ENCODE assay signal across 8 cellular contexts in genomic region chr19:58097349-58097748, GRCh38. TPM values are rescaled to one million over a fixed set of nuclear protein-coding genes. Genes with fewer than 3 reads are reported as not detected.
DNase-seq lines count a peak whose midpoint lies in the region; ATAC-seq and TF ChIP-seq lines count a peak whose summit lies in the region.

No MANE protein-coding gene starts in this region.

- peaks cover 30 to 51% of the 10 kb centered on the region in 2 donors for H3K36me3 Mint-ChIP-seq in activated naive CD4-positive, alpha-beta T cell treated with anti-CD3 and anti-CD28 coated beads, Interleukin-2, amount 50 U/mL, for 72 hours
- peaks cover 4 to 8% (median 5%) of the 10 kb centered on the region in 3 donors for H3K36me3 Mint-ChIP-seq in immature natural killer cell
- peaks cover 11% of the 10 kb centered on the region for H3K36me3 Mint-ChIP-seq in stimulated activated effector memory CD8-positive, alpha-beta T cell treated with anti-CD3 and anti-CD28 coated beads, Interleukin-12 subunit alpha, Interleukin-12 subunit beta, amount 100 ng/mL, for 72 hours

- H3K27me3 Mint-ChIP-seq in immature natural killer cell (ENCODE audit: low read depth in 3 of 3): peaks cover 8 to 13% (median 12%) of the 10 kb centered on the region in 3 donors

- peak overlapping the region; percentile 52 for H3K4me3 ChIP-seq in HFF-Myc (replicated peaks; ENCODE audit: low read depth, low read length)

- TF ChIP-seq CTCF in HFF-Myc (IDR thresholded peaks at IDR 0.05; ENCODE audit: low read depth, low read length, missing control alignments): no peak

- H3K27ac Mint-ChIP-seq in activated naive CD4-positive, alpha-beta T cell treated with anti-CD3 and anti-CD28 coated beads, Interleukin-2, amount 50 U/mL, for 72 hours: peak overlapping the region; percentile 93 to 99
- H3K27ac Mint-ChIP-seq in immature natural killer cell: peak overlapping the region in 5 of 6 donors; percentile 85 to 100 (median 99)
- peak overlapping the region; percentile 100 for H3K27ac Mint-ChIP-seq in stimulated activated effector memory CD8-positive, alpha-beta T cell treated with anti-CD3 and anti-CD28 coated beads, Interleukin-12 subunit alpha, Interleukin-12 subunit beta, amount 100 ng/mL, for 72 hours

- H3K4me3 Mint-ChIP-seq in immature natural killer cell: peak overlapping the region; percentile 58 to 97 (median 90)
- peak overlapping the region; percentile 93 for H3K4me3 Mint-ChIP-seq in stimulated activated effector memory CD8-positive, alpha-beta T cell treated with anti-CD3 and anti-CD28 coated beads, Interleukin-12 subunit alpha, Interleukin-12 subunit beta, amount 100 ng/mL, for 72 hours

- DNase-seq in HFF-Myc (ENCODE audit: extremely low read depth, low read depth): no peak
- DNase-seq in activated naive CD4-positive, alpha-beta T cell treated with anti-CD3 and anti-CD28 coated beads, Interleukin-2, amount 50 U/mL, for 72 hours (ENCODE audit: low spot score in 2 of 2): no peak
- DNase-seq in immature natural killer cell: no peak
- DNase-seq in stimulated activated effector memory CD8-positive, alpha-beta T cell treated with anti-CD3 and anti-CD28 coated beads, Interleukin-12 subunit alpha, Interleukin-12 subunit beta, amount 100 ng/mL, for 72 hours (ENCODE audit: low spot score in 2 of 2): no peak
- no peak for DNase-seq in left lobe of liver (ENCODE audit: low spot score)
- DNase-seq in HuH-7 (ENCODE audit: low spot score): no peak

- peaks cover 21 to 27% of the 10 kb centered on the region in 2 donors for H3K9me3 Mint-ChIP-seq in activated naive CD4-positive, alpha-beta T cell treated with anti-CD3 and anti-CD28 coated beads, Interleukin-2, amount 50 U/mL, for 72 hours
- peaks cover 5 to 37% (median 16%) of the 10 kb centered on the region in 6 donors for H3K9me3 Mint-ChIP-seq in immature natural killer cell
- peaks cover 19% of the 10 kb centered on the region for H3K9me3 Mint-ChIP-seq in stimulated activated effector memory CD8-positive, alpha-beta T cell treated with anti-CD3 and anti-CD28 coated beads, Interleukin-12 subunit alpha, Interleukin-12 subunit beta, amount 100 ng/mL, for 72 hours

- peaks cover 18 to 19% of the 10 kb centered on the region in 2 donors for H3K4me1 Mint-ChIP-seq in immature natural killer cell
- peaks cover 16% of the 10 kb centered on the region for H3K4me1 Mint-ChIP-seq in stimulated activated effector memory CD8-positive, alpha-beta T cell treated with anti-CD3 and anti-CD28 coated beads, Interleukin-12 subunit alpha, Interleukin-12 subunit beta, amount 100 ng/mL, for 72 hours

- no peak for ATAC-seq in activated naive CD4-positive, alpha-beta T cell treated with anti-CD3 and anti-CD28 coated beads, Interleukin-2, amount 50 U/mL, for 72 hours
- no peak for ATAC-seq in stimulated activated effector memory CD8-positive, alpha-beta T cell treated with anti-CD3 and anti-CD28 coated beads, Interleukin-12 subunit alpha, Interleukin-12 subunit beta, amount 100 ng/mL, for 72 hours
- ATAC-seq in GM19452 (IDR thresholded peaks at IDR 0.05; ENCODE audit: unreplicated experiment) (no peak), left lobe of liver (no peak), GM18867 (IDR thresholded peaks at IDR 0.05; ENCODE audit: unreplicated experiment) (no peak)

RNA-seq across cellular contexts. Expression of gene ZSCAN18, which starts 0.7 kb away (rescaled TPM):
- total RNA-seq in activated naive CD4-positive, alpha-beta T cell treated with anti-CD3 and anti-CD28 coated beads, Interleukin-2, amount 50 U/mL, for 72 hours: 10 to 100 TPM; 22.8 to 25.6 TPM
- 10 to 100 TPM in 2 of 3 donors, 1 to 10 TPM in 1; 2.9 to 23.5 (median 15.2) TPM for polyA plus RNA-seq in immature natural killer cell
- total RNA-seq in left lobe of liver: 15.4 TPM

RNA-seq across cellular contexts. Expression of gene ZNF135, which starts 38.3 kb away (rescaled TPM):
- total RNA-seq in activated naive CD4-positive, alpha-beta T cell treated with anti-CD3 and anti-CD28 coated beads, Interleukin-2, amount 50 U/mL, for 72 hours: under 1 TPM; 0.58 to 0.82 TPM
- polyA plus RNA-seq in immature natural killer cell: 1 to 10 TPM in 1 of 3 donors, under 1 TPM in 1, not detected in 1; 0.64 to 4.1 TPM
- 0.45 TPM for total RNA-seq in left lobe of liver

RNA-seq across cellular contexts. Expression of gene ZNF329, which starts 53.2 kb away (rescaled TPM):
- 1 to 10 TPM; 3.6 to 8.1 TPM for total RNA-seq in activated naive CD4-positive, alpha-beta T cell treated with anti-CD3 and anti-CD28 coated beads, Interleukin-2, amount 50 U/mL, for 72 hours
- 10 to 100 TPM in 1 of 3 donors, 1 to 10 TPM in 2; 4.0 to 11.5 (median 6.6) TPM for polyA plus RNA-seq in immature natural killer cell
- total RNA-seq in left lobe of liver: 5.7 TPM
